Comparison of ENCODE assay signal across 1 cellular context in the genomic region with DNA sequence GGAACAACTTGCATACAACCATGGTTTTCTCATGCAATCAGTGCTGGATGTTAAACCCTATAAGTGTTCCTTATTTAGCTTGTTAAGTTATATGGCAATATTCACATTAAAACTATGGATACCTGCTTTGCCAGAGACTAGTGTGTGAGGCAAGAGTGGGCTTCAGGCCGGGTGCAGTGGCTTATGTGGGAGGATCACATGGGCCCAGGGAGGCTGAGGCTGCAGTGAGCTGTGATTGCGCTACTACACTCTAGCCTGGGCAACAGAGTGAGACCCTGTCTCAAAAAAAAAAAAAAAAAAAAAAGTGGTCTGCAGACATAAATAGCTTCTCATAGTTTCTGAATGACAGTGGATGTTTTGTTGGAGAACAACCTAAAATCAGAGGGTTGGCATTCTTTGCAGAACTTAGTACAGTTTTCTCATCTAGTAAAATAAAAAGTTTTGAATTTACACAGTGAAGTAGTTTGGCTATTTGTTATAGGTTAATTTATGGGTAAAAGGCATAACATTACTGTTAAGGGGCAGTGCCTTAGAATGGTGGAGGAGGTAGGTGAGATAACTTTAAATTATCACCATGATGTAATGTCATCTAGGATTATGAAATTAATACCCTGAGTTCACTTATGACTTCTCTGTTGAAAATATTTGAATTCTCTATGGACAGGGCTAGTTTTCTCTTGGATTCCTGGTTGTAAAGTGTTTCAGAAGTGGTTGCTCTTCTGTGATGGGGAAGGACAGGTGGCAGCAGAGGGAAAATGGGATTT.
TF ChIP-seq lines count a peak whose summit lies in the region.

No MANE protein-coding gene starts in this region.

TF ChIP-seq in GM12878, 131 proteins besides CTCF, POLR2A, EP300 and RAD21:
- no peak for TF ChIP-seq IRF4 (IDR thresholded peaks at IDR 0.05; ENCODE audit: low read depth, low read length)
- peak; percentile 76; the same call in 1 of the 2 replicates for TF ChIP-seq MEF2A (IDR thresholded peaks at IDR 0.05; ENCODE audit: insufficient read depth, low read depth, low read length)
- TF ChIP-seq, protein P1, sequence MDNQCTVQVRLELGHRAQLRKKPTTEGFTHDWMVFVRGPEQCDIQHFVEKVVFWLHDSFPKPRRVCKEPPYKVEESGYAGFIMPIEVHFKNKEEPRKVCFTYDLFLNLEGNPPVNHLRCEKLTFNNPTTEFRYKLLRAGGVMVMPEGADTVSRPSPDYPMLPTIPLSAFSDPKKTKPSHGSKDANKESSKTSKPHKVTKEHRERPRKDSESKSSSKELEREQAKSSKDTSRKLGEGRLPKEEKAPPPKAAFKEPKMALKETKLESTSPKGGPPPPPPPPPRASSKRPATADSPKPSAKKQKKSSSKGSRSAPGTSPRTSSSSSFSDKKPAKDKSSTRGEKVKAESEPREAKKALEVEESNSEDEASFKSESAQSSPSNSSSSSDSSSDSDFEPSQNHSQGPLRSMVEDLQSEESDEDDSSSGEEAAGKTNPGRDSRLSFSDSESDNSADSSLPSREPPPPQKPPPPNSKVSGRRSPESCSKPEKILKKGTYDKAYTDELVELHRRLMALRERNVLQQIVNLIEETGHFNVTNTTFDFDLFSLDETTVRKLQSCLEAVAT (IDR thresholded peaks at IDR 0.05), result no peak
- TF ChIP-seq RUNX3 (IDR thresholded peaks at IDR 0.05; ENCODE audit: low read length), result peak; percentile 49
- TF ChIP-seq BHLHE40 (IDR thresholded peaks at IDR 0.05; ENCODE audit: borderline replicate concordance in 1 of 2, low read depth in 2 of 2, low read length in 1 of 2), result no peak
- no peak for TF ChIP-seq ZNF384 (IDR thresholded peaks at IDR 0.05; ENCODE audit: borderline replicate concordance, low read depth, low read length)
- TF ChIP-seq NR2C1 (IDR thresholded peaks at IDR 0.05), result no peak
- peak; percentile 34; the same call in 1 of the 2 replicates for TF ChIP-seq JUNB (IDR thresholded peaks at IDR 0.05)
- no peak for TF ChIP-seq STAT1 (conservative IDR thresholded peaks at IDR 0.05)
- TF ChIP-seq, protein P2, sequence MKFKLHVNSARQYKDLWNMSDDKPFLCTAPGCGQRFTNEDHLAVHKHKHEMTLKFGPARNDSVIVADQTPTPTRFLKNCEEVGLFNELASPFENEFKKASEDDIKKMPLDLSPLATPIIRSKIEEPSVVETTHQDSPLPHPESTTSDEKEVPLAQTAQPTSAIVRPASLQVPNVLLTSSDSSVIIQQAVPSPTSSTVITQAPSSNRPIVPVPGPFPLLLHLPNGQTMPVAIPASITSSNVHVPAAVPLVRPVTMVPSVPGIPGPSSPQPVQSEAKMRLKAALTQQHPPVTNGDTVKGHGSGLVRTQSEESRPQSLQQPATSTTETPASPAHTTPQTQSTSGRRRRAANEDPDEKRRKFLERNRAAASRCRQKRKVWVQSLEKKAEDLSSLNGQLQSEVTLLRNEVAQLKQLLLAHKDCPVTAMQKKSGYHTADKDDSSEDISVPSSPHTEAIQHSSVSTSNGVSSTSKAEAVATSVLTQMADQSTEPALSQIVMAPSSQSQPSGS (IDR thresholded peaks at IDR 0.05; ENCODE audit: low read length), result no peak
- TF ChIP-seq, protein P3, sequence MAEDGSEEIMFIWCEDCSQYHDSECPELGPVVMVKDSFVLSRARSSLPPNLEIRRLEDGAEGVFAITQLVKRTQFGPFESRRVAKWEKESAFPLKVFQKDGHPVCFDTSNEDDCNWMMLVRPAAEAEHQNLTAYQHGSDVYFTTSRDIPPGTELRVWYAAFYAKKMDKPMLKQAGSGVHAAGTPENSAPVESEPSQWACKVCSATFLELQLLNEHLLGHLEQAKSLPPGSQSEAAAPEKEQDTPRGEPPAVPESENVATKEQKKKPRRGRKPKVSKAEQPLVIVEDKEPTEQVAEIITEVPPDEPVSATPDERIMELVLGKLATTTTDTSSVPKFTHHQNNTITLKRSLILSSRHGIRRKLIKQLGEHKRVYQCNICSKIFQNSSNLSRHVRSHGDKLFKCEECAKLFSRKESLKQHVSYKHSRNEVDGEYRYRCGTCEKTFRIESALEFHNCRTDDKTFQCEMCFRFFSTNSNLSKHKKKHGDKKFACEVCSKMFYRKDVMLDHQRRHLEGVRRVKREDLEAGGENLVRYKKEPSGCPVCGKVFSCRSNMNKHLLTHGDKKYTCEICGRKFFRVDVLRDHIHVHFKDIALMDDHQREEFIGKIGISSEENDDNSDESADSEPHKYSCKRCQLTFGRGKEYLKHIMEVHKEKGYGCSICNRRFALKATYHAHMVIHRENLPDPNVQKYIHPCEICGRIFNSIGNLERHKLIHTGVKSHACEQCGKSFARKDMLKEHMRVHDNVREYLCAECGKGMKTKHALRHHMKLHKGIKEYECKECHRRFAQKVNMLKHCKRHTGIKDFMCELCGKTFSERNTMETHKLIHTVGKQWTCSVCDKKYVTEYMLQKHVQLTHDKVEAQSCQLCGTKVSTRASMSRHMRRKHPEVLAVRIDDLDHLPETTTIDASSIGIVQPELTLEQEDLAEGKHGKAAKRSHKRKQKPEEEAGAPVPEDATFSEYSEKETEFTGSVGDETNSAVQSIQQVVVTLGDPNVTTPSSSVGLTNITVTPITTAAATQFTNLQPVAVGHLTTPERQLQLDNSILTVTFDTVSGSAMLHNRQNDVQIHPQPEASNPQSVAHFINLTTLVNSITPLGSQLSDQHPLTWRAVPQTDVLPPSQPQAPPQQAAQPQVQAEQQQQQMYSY (CRISPR knock-in tag; IDR thresholded peaks at IDR 0.05), result no peak
